In genomic region chr17:38257013-38257621, GRCh38 we compare ENCODE assay signal across 8 cellular contexts. TPM values are rescaled to one million over a fixed set of nuclear protein-coding genes. Genes with fewer than 3 reads are reported as not detected.
DNase-seq lines count a peak whose midpoint lies in the region; ATAC-seq, FAIRE-seq and TF ChIP-seq lines count a peak whose summit lies in the region.
"Not testable (repeated sequence)": the region's sequence is repeated elsewhere in the genome, so short reads cannot be mapped to it uniquely, and the experiment has no call there.

No MANE protein-coding gene starts in this region.

- H3K9me1 ChIP-seq in endothelial cell of umbilical vein (replicated peaks; ENCODE audit: control insufficient read depth, extremely low read depth, insufficient read depth, low read length) = not testable (repeated sequence)

- not testable (repeated sequence) for H3K36me3 Mint-ChIP-seq in Caco-2 (ENCODE audit: insufficient read depth, unreplicated experiment); mesothelial cell of epicardium

- H3F3A ChIP-seq in OCI-LY1 (ENCODE audit: insufficient read depth, low read length) = not testable (repeated sequence)

- H3K79me2 ChIP-seq in OCI-LY1 (ENCODE audit: insufficient read depth, low read length) (peaks cover 18% of the 10 kb centered on the region; the same call in 1 of the 2 replicates), endothelial cell of umbilical vein (ENCODE audit: control insufficient read depth, insufficient read depth, low read length) (peaks cover 21% of the 10 kb centered on the region)

- not testable (repeated sequence) for H3K9me2 ChIP-seq in OCI-LY1 (ENCODE audit: low read depth, low read length)

- dilution Hi-C loops in endothelial cell of umbilical vein (cut with MboI; ENCODE audit: extremely low pct_ligation_motif_present, low sequenced_read_pairs) = not testable (repeated sequence)

- H3K9me3 ChIP-seq in Caco-2; HUES48 (ENCODE audit: control insufficient read depth, insufficient read depth, low read length); OCI-LY1 (ENCODE audit: low read length); endothelial cell of umbilical vein (replicated peaks; ENCODE audit: control insufficient read depth, insufficient read depth, low read length): not testable (repeated sequence)

- POLR2A ChIA-PET in Caco-2 (lab: Charles Lee) = interaction anchor here (0.5 to 0.6 kb wide), 2 partner anchors 64 to 1444 kb away, joined by 4 to 6 read pairs; no protein-coding TSS in a partner anchor
- POLR2A ChIA-PET in endothelial cell of umbilical vein (lab: Charles Lee) = not testable (repeated sequence)

- H3K4me1 Mint-ChIP-seq in Caco-2 (ENCODE audit: low read depth, unreplicated experiment); mesothelial cell of epicardium: not testable (repeated sequence)

- not testable (repeated sequence) for TF ChIP-seq CTCF in Caco-2 (IDR thresholded peaks at IDR 0.05; ENCODE audit: insufficient read depth in 1 of 2, low read depth in 1 of 2, low read length in 1 of 2, severe bottlenecking in 1 of 2, unreplicated experiment in 1 of 2); OCI-LY1 (IDR thresholded peaks at IDR 0.05; ENCODE audit: low read length); endothelial cell of umbilical vein (IDR thresholded peaks at IDR 0.05; ENCODE audit: extremely low read depth in 1 of 2, insufficient read depth in 1 of 2, low read depth in 1 of 2, low read length in 2 of 2); mesothelial cell of epicardium (IDR thresholded peaks at IDR 0.05; ENCODE audit: unreplicated experiment)

- not testable (repeated sequence) for BruUV-seq in Caco-2 (replicated peaks; lab: Mats Ljungman, UMichigan); endothelial cell of umbilical vein (replicated peaks; lab: Mats Ljungman, UMichigan)

- peak overlapping the region; percentile 47 for H3K4me3 ChIP-seq in Caco-2 (ENCODE audit: low read depth, low read length)
- H3K4me3 ChIP-seq in HUES48 (ENCODE audit: low read depth, low read length) = peak overlapping the region; percentile 44; the same call in 1 of the 2 replicates
- H3K4me3 ChIP-seq in OCI-LY1 (ENCODE audit: low read depth, low read length, poor library complexity, severe bottlenecking) = peak overlapping the region; percentile 81
- H3K4me3 ChIP-seq in endothelial cell of umbilical vein (replicated peaks in 1 of 3; ENCODE audit: insufficient read depth in 1 of 3, low read depth in 1 of 3, low read length in 3 of 3) = peak overlapping the region in 2 of 3 experiments; percentile 43 to 44

- H3K4me1 ChIP-seq in Caco-2; HUES48 (ENCODE audit: control insufficient read depth, insufficient read depth, low read length); OCI-LY1 (ENCODE audit: insufficient read depth, low read length, severe bottlenecking); endothelial cell of umbilical vein (ENCODE audit: control insufficient read depth, extremely low read depth, insufficient read depth, low read length): not testable (repeated sequence)

- not testable (repeated sequence) for TF ChIP-seq POLR2A in endothelial cell of umbilical vein (IDR thresholded peaks at IDR 0.05; ENCODE audit: low read depth, low read length)

- ATAC-seq in GM21447 (IDR thresholded peaks at IDR 0.05; ENCODE audit: unreplicated experiment) = peak; percentile 64

- FAIRE-seq in endothelial cell of umbilical vein (lab: Jason Lieb, UNC) = not testable (repeated sequence)

- not testable (repeated sequence) for H3K36me3 ChIP-seq in Caco-2 (ENCODE audit: control insufficient read depth, insufficient read depth, low read length); HUES48 (ENCODE audit: control insufficient read depth, insufficient read depth, low read length); OCI-LY1 (ENCODE audit: insufficient read depth, low read length); endothelial cell of umbilical vein (ENCODE audit: control insufficient read depth in 2 of 2, extremely low read depth in 1 of 2, insufficient read depth in 2 of 2, low read length in 2 of 2)

- not testable (repeated sequence) for H3K9me3 Mint-ChIP-seq in Caco-2 (ENCODE audit: unreplicated experiment); mesothelial cell of epicardium

- H3K4me3 Mint-ChIP-seq in Caco-2 (ENCODE audit: unreplicated experiment) (peak overlapping the region; percentile 52), mesothelial cell of epicardium (peak overlapping the region; percentile 45)

- peak; percentile 91 to 96 for DNase-seq in Caco-2
- peak; percentile 89 for DNase-seq in activated CD8-positive, alpha-beta memory T cell treated with anti-CD3 and anti-CD28 coated beads, Interleukin-2, amount 50 U/mL, for 48 hours
- peak; percentile 80 for DNase-seq in endothelial cell of umbilical vein (ENCODE audit: low read depth, low spot score)
- DNase-seq in mesothelial cell of epicardium (ENCODE audit: low spot score in 2 of 2, unreplicated experiment in 2 of 2) = peak; percentile 73 to 79
- peak; percentile 64 for DNase-seq in stimulated activated CD8-positive, alpha-beta memory T cell treated with anti-CD3 and anti-CD28 coated beads, Interleukin-15, amount 100 ng/mL, for 24 hours (ENCODE audit: low read depth)

- H3K27me3 Mint-ChIP-seq in Caco-2 (ENCODE audit: insufficient read depth, unreplicated experiment); mesothelial cell of epicardium (ENCODE audit: low read depth): not testable (repeated sequence)

- H3K9ac ChIP-seq in HUES48 (ENCODE audit: low read depth, low read length); endothelial cell of umbilical vein (replicated peaks; ENCODE audit: extremely low read depth, insufficient read depth, low read length): not testable (repeated sequence)
- H3K9ac ChIP-seq in OCI-LY1 (ENCODE audit: low read length) = peak overlapping the region; percentile 62; the same call in 1 of the 2 replicates

- not testable (repeated sequence) for H4K20me1 ChIP-seq in OCI-LY1 (ENCODE audit: insufficient read depth, low read length); endothelial cell of umbilical vein (replicated peaks; ENCODE audit: control insufficient read depth, extremely low read depth, insufficient read depth, low read length)

- H2AFZ ChIP-seq in OCI-LY1 (ENCODE audit: low read length) = not testable (repeated sequence)
- peak overlapping the region; percentile 81 for H2AFZ ChIP-seq in endothelial cell of umbilical vein (ENCODE audit: low read depth, low read length)

- CTCF ChIA-PET in Caco-2 (lab: Charles Lee) = interaction anchor here (1.5 kb wide), 1 partner anchor 92 kb away, joined by 4 read pairs; no protein-coding TSS in a partner anchor
- CTCF ChIA-PET in endothelial cell of umbilical vein (lab: Charles Lee) = not testable (repeated sequence)

- intact Hi-C loops in Caco-2 (cut with micrococcal nuclease; ENCODE audit: unreplicated experiment); endothelial cell of umbilical vein (cut with micrococcal nuclease): not testable (repeated sequence)

- H3K4me2 ChIP-seq in OCI-LY1 (ENCODE audit: low read length) (peak overlapping the region; percentile 73), endothelial cell of umbilical vein (ENCODE audit: insufficient read depth, low read length) (peak overlapping the region; percentile 24)

- not testable (repeated sequence) for H3K27me3 ChIP-seq in Caco-2 (replicated peaks; ENCODE audit: control insufficient read depth, insufficient read depth, low read length); HUES48 (ENCODE audit: control insufficient read depth, insufficient read depth, low read length); OCI-LY1 (ENCODE audit: insufficient read depth, low read length); endothelial cell of umbilical vein (ENCODE audit: control insufficient read depth in 2 of 2, insufficient read depth in 2 of 2, low read length in 2 of 2)

- H3K27ac Mint-ChIP-seq in Caco-2 (ENCODE audit: unreplicated experiment); mesothelial cell of epicardium: not testable (repeated sequence)

- H3K27ac ChIP-seq in HUES48 (ENCODE audit: low read depth, low read length) (peak overlapping the region; percentile 51), OCI-LY1 (ENCODE audit: low read depth, low read length, poor library complexity, severe bottlenecking) (peak overlapping the region; percentile 64)
- not testable (repeated sequence) for H3K27ac ChIP-seq in endothelial cell of umbilical vein (ENCODE audit: insufficient read depth, low read depth, low read length)

RNA-seq across cellular contexts. Expression of gene MRPL45, which starts 39.9 kb away (rescaled TPM):
- total RNA-seq in Caco-2 (2022) = 82.7 and 83.6 TPM in 2 replicates
- total RNA-seq in endothelial cell of umbilical vein = 41.0 and 45.5 TPM in 2 replicates
- polyA plus RNA-seq in endothelial cell of umbilical vein = 34.2 and 41.2 TPM in 2 replicates
- polyA plus RNA-seq in endothelial cell of umbilical vein (2011; cell fraction: cytosol; rRNA removed) = 56.7 and 57.6 TPM in 2 replicates
- 26.4 and 26.6 TPM in 2 replicates for polyA plus RNA-seq in endothelial cell of umbilical vein (2011; cell fraction: nucleus; rRNA removed)
- 51.9 and 56.2 TPM in 2 replicates for polyA plus RNA-seq in endothelial cell of umbilical vein (2012)
- polyA minus RNA-seq in endothelial cell of umbilical vein = 42.5 and 48.5 TPM in 2 replicates
- polyA minus RNA-seq in endothelial cell of umbilical vein (2011; cell fraction: cytosol; rRNA and poly(A)+ RNA removed) = 31.9 TPM
- polyA minus RNA-seq in endothelial cell of umbilical vein (2011; cell fraction: nucleus; rRNA and poly(A)+ RNA removed) = 6.2 and 8.9 TPM in 2 replicates
- 39.9 to 42.9 TPM (median 41.9 TPM) in 3 replicates for total RNA-seq in mesothelial cell of epicardium
